ENCODE assay signal across 8 cellular contexts in genomic region chr14:67285876-67286452, GRCh38. TPM values are rescaled to one million over a fixed set of nuclear protein-coding genes. Genes with fewer than 3 reads are reported as not detected.
DNase-seq lines count a peak whose midpoint lies in the region; TF ChIP-seq lines count a peak whose summit lies in the region.

No MANE protein-coding gene starts in this region.

- peak overlapping the region; percentile 18 to 73 (median 72) for H3K4me3 Mint-ChIP-seq in nephron
- H3K4me3 Mint-ChIP-seq in activated naive CD4-positive, alpha-beta T cell treated with anti-CD3 and anti-CD28 coated beads for 36 hours: no peak overlapping the region

- H3K9me3 Mint-ChIP-seq in nephron: no peaks in the 10 kb centered on the region
- no peaks in the 10 kb centered on the region for H3K9me3 Mint-ChIP-seq in activated naive CD4-positive, alpha-beta T cell treated with anti-CD3 and anti-CD28 coated beads for 36 hours

- intact Hi-C loops in activated naive CD4-positive, alpha-beta T cell treated with anti-CD3 and anti-CD28 coated beads for 36 hours (cut with micrococcal nuclease): loop anchor here (1.0 kb wide), 2 partner anchors 120 to 662 kb away; no protein-coding TSS in a partner anchor

- peaks cover 22% of the 10 kb centered on the region for H3K36me3 Mint-ChIP-seq in nephron (ENCODE audit: low read depth)
- H3K36me3 Mint-ChIP-seq in activated naive CD4-positive, alpha-beta T cell treated with anti-CD3 and anti-CD28 coated beads for 36 hours (ENCODE audit: low read depth): no peaks in the 10 kb centered on the region

- TF ChIP-seq CTCF in AG10803 (conservative IDR thresholded peaks at IDR 0.05; ENCODE audit: low read length) (peak; percentile 59), GM20000 (IDR thresholded peaks at IDR 0.05; ENCODE audit: extremely low read depth, missing control alignments) (no peak), nephron (IDR thresholded peaks at IDR 0.05; ENCODE audit: unreplicated experiment in 3 of 3) (peak; percentile 56 to 70 (median 59))

- no peaks in the 10 kb centered on the region for H3K4me1 Mint-ChIP-seq in nephron
- no peaks in the 10 kb centered on the region for H3K4me1 Mint-ChIP-seq in activated naive CD4-positive, alpha-beta T cell treated with anti-CD3 and anti-CD28 coated beads for 36 hours (ENCODE audit: low read depth)

- H3K4me3 ChIP-seq in AG10803 (ENCODE audit: low read length): no peak overlapping the region

- H3K27me3 Mint-ChIP-seq in nephron (ENCODE audit: low read depth): no peaks in the 10 kb centered on the region
- H3K27me3 Mint-ChIP-seq in activated naive CD4-positive, alpha-beta T cell treated with anti-CD3 and anti-CD28 coated beads for 36 hours (ENCODE audit: low read depth): no peaks in the 10 kb centered on the region

- DNase-seq in AG10803 (ENCODE audit: low read depth): peak; percentile 64
- DNase-seq in GM20000 (ENCODE audit: low spot score): peak; percentile 7
- DNase-seq in NCI-H748 treated with DMSO at 0.1 percent for 48 hours (lab: John Stamatoyannopoulos, UW): peak; percentile 7
- DNase-seq in dedifferentiated amniotic fluid mesenchymal stem cell (ENCODE audit: extremely low spot score): peak; percentile 65
- DNase-seq in activated naive CD4-positive, alpha-beta T cell treated with anti-CD3 and anti-CD28 coated beads for 36 hours: no peak
- no peak for DNase-seq in GF-D8 (lab: John Stamatoyannopoulos, UW)
- DNase-seq in mucosa of gallbladder (ENCODE audit: low spot score): no peak

- CTCF ChIA-PET in activated naive CD4-positive, alpha-beta T cell treated with anti-CD3 and anti-CD28 coated beads for 36 hours (lab: Charles Lee): interaction anchor here (0.6 to 5.9 kb wide), 24 partner anchors 9 to 926 kb away, joined by 3 to 66 read pairs (median 4); partner anchors contain the start of genes ATP6V1D and EIF2S1

- H3K27ac Mint-ChIP-seq in nephron: peak overlapping the region in 2 of 3 experiments; percentile 10 to 66
- H3K27ac Mint-ChIP-seq in activated naive CD4-positive, alpha-beta T cell treated with anti-CD3 and anti-CD28 coated beads for 36 hours: no peak overlapping the region

RNA-seq across cellular contexts. Expression of gene PALS1, which starts 44.7 kb away (rescaled TPM):
- total RNA-seq in activated naive CD4-positive, alpha-beta T cell treated with anti-CD3 and anti-CD28 coated beads for 36 hours: 1 to 10 TPM; 6.6 to 7.6 TPM
- total RNA-seq in mucosa of gallbladder: 31.6 TPM

Comparison
In these comparisons a context has a peak if more than half of its experiments do, and no peak if none do; other contexts are left out.
1. DNase-seq: peak in AG10803 (single experiment), GM20000 (single experiment), NCI-H748 treated with DMSO at 0.1 percent for 48 hours (single experiment) and dedifferentiated amniotic fluid mesenchymal stem cell (single experiment); none in activated naive CD4-positive, alpha-beta T cell treated with anti-CD3 and anti-CD28 coated beads for 36 hours (single experiment), GF-D8 (single experiment) and mucosa of gallbladder (single experiment).